30 cellular contexts compared by ENCODE assay signal in genomic region chr9:29939559-29939958, GRCh38.
"Had no signal": no experiment of that assay in that cellular context is flagged by ENCODE, and none has a peak within 500 bp of the region (broad histone marks: within the 10 kb centered on the region; RNA-seq: fewer than 3 reads in every experiment).

No MANE protein-coding gene starts in this region.

- H3K27me3 Mint-ChIP-seq: activated CD4-positive, alpha-beta T cell treated with anti-CD3 and anti-CD28 coated beads, Interleukin-2, amount 10 ng/mL, durations not matched to agents 24 days and 14 days; activated CD8-positive, alpha-beta T cell treated with anti-CD3 and anti-CD28 coated beads for 36 hours had no signal

- H3K4me1 Mint-ChIP-seq: activated CD4-positive, alpha-beta T cell treated with anti-CD3 and anti-CD28 coated beads, Interleukin-2, amount 10 ng/mL, durations not matched to agents 24 days and 14 days had no signal

- H3K27ac Mint-ChIP-seq: activated CD4-positive, alpha-beta T cell treated with anti-CD3 and anti-CD28 coated beads, Interleukin-2, amount 10 ng/mL, durations not matched to agents 24 days and 14 days; activated CD8-positive, alpha-beta T cell treated with anti-CD3 and anti-CD28 coated beads for 36 hours; activated naive CD4-positive, alpha-beta T cell treated with anti-CD3 and anti-CD28 coated beads, Interleukin-2, amount 50 U/mL, for 72 hours; activated T-helper 2 cell treated with anti-CD3 and anti-CD28 coated beads, Interferon-gamma antibody, Interleukin-2, Interleukin-4, amounts not matched to agents 10 μg/mL and 5 μg/mL and 100 μg/mL, durations not matched to agents 14 hours and 24 hours and 36 hours had no signal

- ATAC-seq: activated CD8-positive, alpha-beta T cell treated with anti-CD3 and anti-CD28 coated beads for 36 hours; activated naive CD4-positive, alpha-beta T cell treated with anti-CD3 and anti-CD28 coated beads, Interleukin-2, amount 50 U/mL, for 72 hours; body of pancreas; Panc1 had no signal

- DNase-seq: activated CD4-positive, alpha-beta T cell treated with anti-CD3 and anti-CD28 coated beads, Interleukin-2, amount 10 ng/mL, durations not matched to agents 24 days and 14 days; activated CD4-positive, alpha-beta T cell treated with anti-CD3 and anti-CD28 coated beads, Interleukin-2, amount 50 U/mL, for 4 hours; activated CD8-positive, alpha-beta T cell treated with anti-CD3 and anti-CD28 coated beads for 36 hours; activated gamma-delta T cell; activated naive CD4-positive, alpha-beta T cell treated with Interleukin-2 at 50 U/mL for 16 hours; activated T-cell treated with anti-CD3 and anti-CD28 coated beads, Interleukin-2, amount 50 U/mL, for 1 hour; adrenal gland; body of pancreas; caudate nucleus; cerebellar nuclear complex; MM.1S; NCI-H1092 treated with DMSO at 0.1 percent for 48 hours; NCI-H1417; NCI-H146; NCI-H187; NCI-H2029 treated with DMSO at 0.1 percent for 48 hours; NCI-H2107; NCI-H2171; NCI-H510A; NCI-H526; NCI-H748 treated with DMSO at 0.1 percent for 48 hours; SHP77; SJCRH30 had no signal

- H3K27me3 ChIP-seq: adrenal gland, body of pancreas, breast epithelium, SJCRH30 had no signal

- H3K4me1 ChIP-seq: adrenal gland, body of pancreas, breast epithelium, SJCRH30 had no signal

- H3K4me3 ChIP-seq: adrenal gland, body of pancreas, breast epithelium, SJCRH30, SK-N-MC had no signal

- H3K36me3 ChIP-seq: adrenal gland, breast epithelium, SJCRH30 had no signal

- H3K27ac ChIP-seq: adrenal gland, body of pancreas, breast epithelium, SJCRH30, SK-N-MC had no signal

- H3K9me3 ChIP-seq: adrenal gland, body of pancreas, breast epithelium, SJCRH30 had no signal

- FAIRE-seq: astrocyte, TTC549 had no signal

- H3K4me3 Mint-ChIP-seq: activated CD4-positive, alpha-beta T cell treated with anti-CD3 and anti-CD28 coated beads, Interleukin-2, amount 10 ng/mL, durations not matched to agents 24 days and 14 days; activated CD8-positive, alpha-beta T cell treated with anti-CD3 and anti-CD28 coated beads for 36 hours had no signal
